In genomic region chr11:31529189-31529588, GRCh38 we compare ENCODE assay signal across 20 cellular contexts.
"Had no signal": no experiment of that assay in that cellular context is flagged by ENCODE, and none has a peak within 500 bp of the region (broad histone marks: within the 10 kb centered on the region; RNA-seq: fewer than 3 reads in every experiment).

No MANE protein-coding gene starts in this region.

- H3K4me1 Mint-ChIP-seq: nephron progenitor cell; stimulated activated effector memory CD8-positive, alpha-beta T cell treated with anti-CD3 and anti-CD28 coated beads, Interleukin-12 subunit alpha, Interleukin-12 subunit beta, amount 100 ng/mL, for 72 hours had no signal

- H3K4me3 Mint-ChIP-seq: immature natural killer cell; naive thymus-derived CD4-positive, alpha-beta T cell; nephron progenitor cell; stimulated activated effector memory CD8-positive, alpha-beta T cell treated with anti-CD3 and anti-CD28 coated beads, Interleukin-12 subunit alpha, Interleukin-12 subunit beta, amount 100 ng/mL, for 72 hours had no signal

- H3K27ac Mint-ChIP-seq: immature natural killer cell; naive thymus-derived CD4-positive, alpha-beta T cell; nephron progenitor cell; stimulated activated effector memory CD8-positive, alpha-beta T cell treated with anti-CD3 and anti-CD28 coated beads, Interleukin-12 subunit alpha, Interleukin-12 subunit beta, amount 100 ng/mL, for 72 hours had no signal

- H3K27me3 ChIP-seq: esophagus squamous epithelium, gastroesophageal sphincter, right lobe of liver, suprapubic skin, tibial artery, upper lobe of left lung had no signal

- ATAC-seq: gastroesophageal sphincter; left ventricle myocardium superior; psoas muscle; right lobe of liver; stimulated activated effector memory CD8-positive, alpha-beta T cell treated with anti-CD3 and anti-CD28 coated beads, Interleukin-12 subunit alpha, Interleukin-12 subunit beta, amount 100 ng/mL, for 72 hours; stimulated activated naive CD8-positive, alpha-beta T cell treated with anti-CD3 and anti-CD28 coated beads, Interleukin-15, Interleukin-2, amounts not matched to agents 100 U/mL and 50 U/mL, for 24 hours had no signal

- DNase-seq: effector memory CD4-positive, alpha-beta T cell; esophagus squamous epithelium; foreskin fibroblast; glutamatergic neuron; immature natural killer cell; left ventricle myocardium superior; mesendoderm; naive thymus-derived CD4-positive, alpha-beta T cell; nephron progenitor cell; psoas muscle; retina; right lobe of liver; stimulated activated CD4-positive, alpha-beta T cell treated with anti-CD3 and anti-CD28 coated beads, Interleukin-4, amount 100 ng/mL, for 1 hour; stimulated activated CD8-positive, alpha-beta memory T cell treated with anti-CD3 and anti-CD28 coated beads, Interleukin-4, amount 100 ng/mL, for 48 hours; stimulated activated naive CD8-positive, alpha-beta T cell treated with anti-CD3 and anti-CD28 coated beads, Interleukin-15, Interleukin-2, amounts not matched to agents 100 U/mL and 50 U/mL, for 24 hours; tibial artery; upper lobe of left lung had no signal

- H3K36me3 Mint-ChIP-seq: stimulated activated effector memory CD8-positive, alpha-beta T cell treated with anti-CD3 and anti-CD28 coated beads, Interleukin-12 subunit alpha, Interleukin-12 subunit beta, amount 100 ng/mL, for 72 hours had no signal

- H3K9me3 Mint-ChIP-seq: naive thymus-derived CD4-positive, alpha-beta T cell; stimulated activated effector memory CD8-positive, alpha-beta T cell treated with anti-CD3 and anti-CD28 coated beads, Interleukin-12 subunit alpha, Interleukin-12 subunit beta, amount 100 ng/mL, for 72 hours had no signal

- H3K36me3 ChIP-seq: gastroesophageal sphincter, right lobe of liver, suprapubic skin, upper lobe of left lung had no signal

- H3K4me3 ChIP-seq: esophagus squamous epithelium, gastroesophageal sphincter, psoas muscle, right lobe of liver, suprapubic skin, tibial artery, upper lobe of left lung had no signal

- H3K27me3 Mint-ChIP-seq: naive thymus-derived CD4-positive, alpha-beta T cell had no signal

- H3K4me1 ChIP-seq: esophagus squamous epithelium, gastroesophageal sphincter, psoas muscle, right lobe of liver, suprapubic skin, tibial artery had no signal

- H3K27ac ChIP-seq: esophagus squamous epithelium, gastroesophageal sphincter, psoas muscle, right lobe of liver, suprapubic skin, tibial artery, upper lobe of left lung had no signal

- H3K9me3 ChIP-seq: esophagus squamous epithelium, gastroesophageal sphincter, right lobe of liver, suprapubic skin, tibial artery, upper lobe of left lung had no signal
